9 cellular contexts compared by ENCODE assay signal in genomic region chr2:112724611-112725525, GRCh38. TPM values are rescaled to one million over a fixed set of nuclear protein-coding genes. Genes with fewer than 3 reads are reported as not detected.
DNase-seq lines count a peak whose midpoint lies in the region; ATAC-seq and TF ChIP-seq lines count a peak whose summit lies in the region.
"Had no signal": no experiment of that assay in that cellular context is flagged by ENCODE, and none has a peak within 500 bp of the region (broad histone marks: within the 10 kb centered on the region; RNA-seq: fewer than 3 reads in every experiment).

No MANE protein-coding gene starts in this region.

- TF ChIP-seq EP300 in suprapubic skin (IDR thresholded peaks at IDR 0.05), result no peak

- no peaks in the 10 kb centered on the region for H3K27me3 ChIP-seq in PC-3 (ENCODE audit: low read length)
- peaks cover 4% of the 10 kb centered on the region for H3K27me3 ChIP-seq in suprapubic skin
- H3K27me3 ChIP-seq in naive thymus-derived CD4-positive, alpha-beta T cell (ENCODE audit: control insufficient read depth in 2 of 2, insufficient read depth in 2 of 2, low read length in 2 of 2), result no peaks in the 10 kb centered on the region
- H3K27me3 ChIP-seq: pancreas had no signal

- peaks cover 0 to 3% (median 0%) of the 10 kb centered on the region in 5 donors for H3K36me3 Mint-ChIP-seq in naive thymus-derived CD4-positive, alpha-beta T cell

- H4K20me1 ChIP-seq in PC-3 (ENCODE audit: low read length), result no peaks in the 10 kb centered on the region

- peaks cover 0 to 27% (median 0%) of the 10 kb centered on the region in 7 donors for H3K4me1 Mint-ChIP-seq in naive thymus-derived CD4-positive, alpha-beta T cell

- TF ChIP-seq CTCF in AG09319 (IDR thresholded peaks at IDR 0.05; ENCODE audit: low read depth, low read length) (peak; percentile 2), GM13977 (IDR thresholded peaks at IDR 0.05; ENCODE audit: extremely low read depth, insufficient read depth, missing control alignments) (peak; percentile 58), PC-3 (conservative IDR thresholded peaks at IDR 0.05; ENCODE audit: low read depth, low read length) (peak; percentile 56), fibroblast of villous mesenchyme (IDR thresholded peaks at IDR 0.05; ENCODE audit: insufficient read depth, low read depth, low read length) (peak; percentile 25), suprapubic skin (IDR thresholded peaks at IDR 0.05) (no peak)

- no peaks in the 10 kb centered on the region for H3K9me2 ChIP-seq in PC-3 (replicated peaks; ENCODE audit: low read length)

- no peak overlapping the region for H3K4me3 Mint-ChIP-seq in naive thymus-derived CD4-positive, alpha-beta T cell

- in situ Hi-C loops in GM13977 (cut with MboI; ENCODE audit: low pct_unique_long_range_greater_than_20kb, low sequenced_read_pairs, unreplicated experiment), result loop anchor here (10.0 kb wide), 1 partner anchor 100 kb away; no protein-coding TSS in a partner anchor

- H3K9me3 ChIP-seq in PC-3 (ENCODE audit: low read length), result no peaks in the 10 kb centered on the region
- no peaks in the 10 kb centered on the region for H3K9me3 ChIP-seq in suprapubic skin
- no peaks in the 10 kb centered on the region for H3K9me3 ChIP-seq in naive thymus-derived CD4-positive, alpha-beta T cell (ENCODE audit: control insufficient read depth in 2 of 3, low read length in 3 of 3)
- H3K9me3 ChIP-seq: pancreas had no signal

- H3K79me2 ChIP-seq in PC-3 (ENCODE audit: low read length), result no peaks in the 10 kb centered on the region

- no peak overlapping the region for H2AFZ ChIP-seq in PC-3 (ENCODE audit: low read length)

- H3K9ac ChIP-seq in PC-3 (ENCODE audit: low read length), result peak overlapping the region; percentile 50; the same call in 1 of the 2 replicates

- H3K36me3 ChIP-seq in PC-3 (ENCODE audit: low read depth, low read length), result no peaks in the 10 kb centered on the region
- H3K36me3 ChIP-seq in suprapubic skin, result no peaks in the 10 kb centered on the region
- H3K36me3 ChIP-seq in naive thymus-derived CD4-positive, alpha-beta T cell (ENCODE audit: control insufficient read depth in 2 of 3, insufficient read depth in 3 of 3, low read length in 3 of 3), result no peaks in the 10 kb centered on the region
- H3K36me3 ChIP-seq: pancreas had no signal

- no TSS peak for BruUV-seq in PC-3 (replicated peaks; lab: Mats Ljungman, UMichigan)

- H3K27ac ChIP-seq in PC-3 (ENCODE audit: low read length), result peak overlapping the region; percentile 82
- H3K27ac ChIP-seq in suprapubic skin, result no peak overlapping the region
- H3K27ac ChIP-seq in naive thymus-derived CD4-positive, alpha-beta T cell (ENCODE audit: low read depth, low read length), result no peak overlapping the region
- H3K27ac ChIP-seq: pancreas had no signal

- H3K27ac Mint-ChIP-seq in naive thymus-derived CD4-positive, alpha-beta T cell, result no peak overlapping the region

- WGBS in suprapubic skin, result 80% methylated on average over 8 of the region's 21 CpGs

- no peak for TF ChIP-seq POLR2A in suprapubic skin (IDR thresholded peaks at IDR 0.05)

- CTCF ChIA-PET in PC-3 (lab: Charles Lee), result interaction anchor here (1.1 kb wide), 2 partner anchors 12 to 234 kb away, joined by 3 read pairs; no protein-coding TSS in a partner anchor
- CTCF ChIA-PET in naive thymus-derived CD4-positive, alpha-beta T cell (lab: Charles Lee), result interaction anchor here (0.9 to 5.0 kb wide), 7 partner anchors 18 to 124 kb away, joined by 3 to 57 read pairs (median 5); no protein-coding TSS in a partner anchor

- intact Hi-C loops in PC-3 (cut with micrococcal nuclease), result loop anchor here (5.0 kb wide), 3 partner anchors 33 to 83 kb away; no protein-coding TSS in a partner anchor
- intact Hi-C loops in naive thymus-derived CD4-positive, alpha-beta T cell (cut with micrococcal nuclease), result loop anchor here in 1 of 2 donors (5.0 kb wide), 1 partner anchor 143 kb away; the partner anchor contains the start of gene CHCHD5

- POLR2A ChIA-PET in PC-3 (lab: Charles Lee; ENCODE audit: unreplicated experiment), result interaction anchor here (0.6 to 1.0 kb wide), 2 partner anchors 32 to 77 kb away, joined by 3 to 4 read pairs; no protein-coding TSS in a partner anchor
- POLR2A ChIA-PET in naive thymus-derived CD4-positive, alpha-beta T cell (lab: Charles Lee), result interaction anchor here (0.5 to 1.0 kb wide), 2 partner anchors 82 to 478 kb away, joined by 3 to 4 read pairs; no protein-coding TSS in a partner anchor

- H3K4me1 ChIP-seq in PC-3 (ENCODE audit: insufficient read depth, low read length) (peaks cover 16% of the 10 kb centered on the region), suprapubic skin (peaks cover 12% of the 10 kb centered on the region)
- H3K4me1 ChIP-seq in naive thymus-derived CD4-positive, alpha-beta T cell (ENCODE audit: control insufficient read depth in 2 of 2, insufficient read depth in 2 of 2, low read length in 2 of 2), result no peaks in the 10 kb centered on the region
- H3K4me1 ChIP-seq: pancreas had no signal

- no peaks in the 10 kb centered on the region for H3K9me3 Mint-ChIP-seq in naive thymus-derived CD4-positive, alpha-beta T cell

- no peaks in the 10 kb centered on the region for H3F3A ChIP-seq in PC-3 (ENCODE audit: low read length, unreplicated experiment)

- ATAC-seq in PC-3 (peak; percentile 26; the same call in 1 of the 2 replicates), GM19455 (IDR thresholded peaks at IDR 0.05; ENCODE audit: unreplicated experiment) (no peak), HG03571 (IDR thresholded peaks at IDR 0.05; ENCODE audit: unreplicated experiment) (no peak)
- no peak for ATAC-seq in naive thymus-derived CD4-positive, alpha-beta T cell

- no peak for DNase-seq in AG09319 (ENCODE audit: extremely low read depth, low read depth)
- peak; percentile 65 for DNase-seq in GM13977 (ENCODE audit: low spot score)
- peak; percentile 35 for DNase-seq in PC-3
- DNase-seq in fibroblast of villous mesenchyme (ENCODE audit: low read depth), result no peak
- no peak for DNase-seq in suprapubic skin (ENCODE audit: low spot score in 2 of 2)
- no peak for DNase-seq in naive thymus-derived CD4-positive, alpha-beta T cell

- H3K27me3 Mint-ChIP-seq in naive thymus-derived CD4-positive, alpha-beta T cell, result peaks cover 0 to 4% (median 0%) of the 10 kb centered on the region in 5 donors

- H3K4me2 ChIP-seq in PC-3 (ENCODE audit: low read length), result no peak overlapping the region

- no peak overlapping the region for H3K4me3 ChIP-seq in PC-3 (ENCODE audit: low read length)
- H3K4me3 ChIP-seq in fibroblast of villous mesenchyme (ENCODE audit: low read depth, low read length), result no peak overlapping the region
- no peak overlapping the region for H3K4me3 ChIP-seq in suprapubic skin
- H3K4me3 ChIP-seq in naive thymus-derived CD4-positive, alpha-beta T cell (ENCODE audit: low read length), result no peak overlapping the region
- H3K4me3 ChIP-seq: pancreas had no signal

RNA-seq across cellular contexts. Expression of gene NT5DC4, which starts 4.0 kb away (rescaled TPM):
- total RNA-seq in PC-3 (2014; rRNA removed) (0.04 TPM in 1 of 2 replicates, not detected in the other), fibroblast of villous mesenchyme (not detected in 2 replicates), suprapubic skin (1 to 10 TPM in 1 of 4 donors, not detected in 3; 4.2 TPM)
- total RNA-seq in naive thymus-derived CD4-positive, alpha-beta T cell, result under 1 TPM in 1 of 5 experiments, not detected in 4; 0.56 TPM
- polyA plus RNA-seq in naive thymus-derived CD4-positive, alpha-beta T cell, result not detected
- polyA plus RNA-seq: pancreas had no signal

RNA-seq across cellular contexts. Expression of gene CKAP2L, which starts 39.5 kb away (rescaled TPM):
- 16.0 and 20.7 TPM in 2 replicates for total RNA-seq in PC-3 (2014; rRNA removed)
- total RNA-seq in fibroblast of villous mesenchyme, result 6.8 and 10.4 TPM in 2 replicates
- total RNA-seq in suprapubic skin, result 1 to 10 TPM; 1.7 to 9.1 (median 3.2) TPM
- 10 to 100 TPM in 1 of 5 experiments, 1 to 10 TPM in 1, under 1 TPM in 1, not detected in 2; 0.69 to 36.2 (median 2.4) TPM for total RNA-seq in naive thymus-derived CD4-positive, alpha-beta T cell
- not detected for polyA plus RNA-seq in naive thymus-derived CD4-positive, alpha-beta T cell

RNA-seq across cellular contexts. Expression of gene IL1A, which starts 59.4 kb away (rescaled TPM):
- total RNA-seq in PC-3 (2014; rRNA removed), result 0.11 TPM in 1 of 2 replicates, not detected in the other
- total RNA-seq in fibroblast of villous mesenchyme, result 0.32 and 0.43 TPM in 2 replicates
- 1 to 10 TPM in 1 of 4 donors, under 1 TPM in 2, not detected in 1; 0.49 to 1.1 (median 0.76) TPM for total RNA-seq in suprapubic skin
- total RNA-seq in naive thymus-derived CD4-positive, alpha-beta T cell, result 1 to 10 TPM in 2 of 5 experiments, under 1 TPM in 2, not detected in 1; 0.22 to 4.3 (median 1.0) TPM
- not detected for polyA plus RNA-seq in naive thymus-derived CD4-positive, alpha-beta T cell

Comparison
In these comparisons a context has a peak if more than half of its experiments do, and no peak if none do; other contexts are left out.
1. DNase-seq: peak in GM13977 (single experiment) and PC-3 (single experiment); none in AG09319 (single experiment), fibroblast of villous mesenchyme (single experiment), suprapubic skin (0 of 2) and naive thymus-derived CD4-positive, alpha-beta T cell (0 of 9).
2. CTCF ChIP-seq: peak in AG09319 (single experiment), GM13977 (single experiment), PC-3 (single experiment) and fibroblast of villous mesenchyme (single experiment); none in suprapubic skin (0 of 2).